ENCODE assay signal across 9 cellular contexts in genomic region chr17:71975331-71975801, GRCh38.
DNase-seq lines count a peak whose midpoint lies in the region; ATAC-seq and TF ChIP-seq lines count a peak whose summit lies in the region.
"Had no signal": no experiment of that assay in that cellular context is flagged by ENCODE, and none has a peak within 500 bp of the region (broad histone marks: within the 10 kb centered on the region; RNA-seq: fewer than 3 reads in every experiment).

No MANE protein-coding gene starts in this region.

- H3K27me3 Mint-ChIP-seq in nephron (ENCODE audit: low read depth) (no peaks in the 10 kb centered on the region), glutamatergic neuron (ENCODE audit: unreplicated experiment) (no peaks in the 10 kb centered on the region)

- CTCF ChIA-PET in Panc1 (lab: Charles Lee), result no interaction called here

- peak; percentile 86 for ATAC-seq in Panc1
- ATAC-seq in stimulated activated naive CD8-positive, alpha-beta T cell treated with anti-CD3 and anti-CD28 coated beads, Interleukin-15, Interleukin-2, amounts not matched to agents 100 U/mL and 50 U/mL, for 24 hours, result no peak

- H3K36me3 ChIP-seq in ACC112 (ENCODE audit: insufficient read depth, low read length) (no peaks in the 10 kb centered on the region), Panc1 (ENCODE audit: control insufficient read depth, insufficient read depth, low read length) (no peaks in the 10 kb centered on the region)
- H3K36me3 ChIP-seq: BLaER1 treated with 17β-estradiol and CSF1 and Interleukin-3, amounts not matched to agents 10 nM and 100 nM had no signal

- no peaks in the 10 kb centered on the region for H3K36me3 Mint-ChIP-seq in nephron (ENCODE audit: low read depth)
- no peaks in the 10 kb centered on the region for H3K36me3 Mint-ChIP-seq in glutamatergic neuron (ENCODE audit: unreplicated experiment)

- no peaks in the 10 kb centered on the region for H3K27me3 ChIP-seq in ACC112 (ENCODE audit: insufficient read depth, low read length)
- H3K27me3 ChIP-seq in Panc1 (ENCODE audit: control insufficient read depth, insufficient read depth, low read length), result no peaks in the 10 kb centered on the region
- H3K27me3 ChIP-seq: BLaER1 treated with 17β-estradiol and CSF1 and Interleukin-3, amounts not matched to agents 10 nM and 100 nM had no signal

- H3K27ac Mint-ChIP-seq in nephron (peak overlapping the region; percentile 71 to 84 (median 73)), glutamatergic neuron (ENCODE audit: unreplicated experiment) (no peak overlapping the region)

- peaks cover 14% of the 10 kb centered on the region for H3K4me1 ChIP-seq in ACC112 (ENCODE audit: control insufficient read depth, insufficient read depth, low read length, unreplicated experiment)
- peaks cover 5% of the 10 kb centered on the region for H3K4me1 ChIP-seq in Panc1 (ENCODE audit: control insufficient read depth, insufficient read depth, low read length)

- H3K9me3 Mint-ChIP-seq in nephron (peaks cover 2% of the 10 kb centered on the region), glutamatergic neuron (ENCODE audit: unreplicated experiment) (peaks cover 2% of the 10 kb centered on the region)

- POLR2A ChIA-PET in Panc1 (lab: Charles Lee), result interaction anchor here (0.7 kb wide), 1 partner anchor 25 kb away, joined by 19 read pairs; no protein-coding TSS in a partner anchor

- peak overlapping the region; percentile 99 for H2AFZ ChIP-seq in ACC112 (ENCODE audit: low read length, unreplicated experiment)

- peak overlapping the region in 2 of 3 experiments; percentile 13 to 31 for H3K4me3 Mint-ChIP-seq in nephron
- H3K4me3 Mint-ChIP-seq in glutamatergic neuron (ENCODE audit: unreplicated experiment), result no peak overlapping the region

- no peak for DNase-seq in Panc1 (ENCODE audit: low read depth, low spot score)
- DNase-seq in fibroblast of gingiva (ENCODE audit: low read depth), result peak; percentile 56
- DNase-seq in SKM-1 treated with dmso at 0.1 percent for 144 hours (lab: John Stamatoyannopoulos, UW; ENCODE audit: unreplicated experiment), result no peak
- DNase-seq in NCI-H774 (lab: John Stamatoyannopoulos, UW), result no peak
- no peak for DNase-seq in glutamatergic neuron
- no peak for DNase-seq in stimulated activated naive CD8-positive, alpha-beta T cell treated with anti-CD3 and anti-CD28 coated beads, Interleukin-15, Interleukin-2, amounts not matched to agents 100 U/mL and 50 U/mL, for 24 hours

- H3K4me3 ChIP-seq in ACC112 (ENCODE audit: low read depth, low read length) (peak overlapping the region; percentile 68), Panc1 (ENCODE audit: low read depth in 2 of 2, low read length in 2 of 2) (peak overlapping the region; percentile 10 to 51)
- H3K4me3 ChIP-seq: BLaER1 treated with 17β-estradiol and CSF1 and Interleukin-3, amounts not matched to agents 10 nM and 100 nM had no signal

- H3K9me3 ChIP-seq in Panc1 (ENCODE audit: control insufficient read depth, insufficient read depth, low read depth, low read length), result no peaks in the 10 kb centered on the region

- TF ChIP-seq CTCF in Panc1 (IDR thresholded peaks at IDR 0.05) (no peak), nephron (IDR thresholded peaks at IDR 0.05; ENCODE audit: unreplicated experiment in 3 of 3) (no peak), glutamatergic neuron (IDR thresholded peaks at IDR 0.05; ENCODE audit: partially characterized antibody, unreplicated experiment) (no peak)

- no TSS peak for BruUV-seq in Panc1 (replicated peaks; lab: Mats Ljungman, UMichigan)

- H3K27ac ChIP-seq in ACC112 (ENCODE audit: low read depth, low read length) (peak overlapping the region; percentile 60), Panc1 (ENCODE audit: low read length) (peak overlapping the region; percentile 18)
- H3K27ac ChIP-seq: BLaER1 treated with 17β-estradiol and CSF1 and Interleukin-3, amounts not matched to agents 10 nM and 100 nM had no signal

- in situ Hi-C loops in Panc1 (cut with HindIII; ENCODE audit: low pct_unique_long_range_greater_than_20kb, low sequenced_read_pairs), result no loop called here

- H3K79me2 ChIP-seq in ACC112 (ENCODE audit: control insufficient read depth, insufficient read depth, low read length, unreplicated experiment), result no peaks in the 10 kb centered on the region

- H3K4me1 Mint-ChIP-seq in nephron (peaks cover 12% of the 10 kb centered on the region), glutamatergic neuron (ENCODE audit: low read depth, unreplicated experiment) (peaks cover 2% of the 10 kb centered on the region)

- intact Hi-C loops in Panc1 (cut with micrococcal nuclease; ENCODE audit: unreplicated experiment), result loop anchor here (10.0 kb wide), 1 partner anchor 139 kb away; no protein-coding TSS in a partner anchor
